In genomic region chr10:43170491-43170890, GRCh38 we compare ENCODE assay signal across 13 cellular contexts. TPM values are rescaled to one million over a fixed set of nuclear protein-coding genes. Genes with fewer than 3 reads are reported as not detected.
DNase-seq lines count a peak whose midpoint lies in the region; ATAC-seq and TF ChIP-seq lines count a peak whose summit lies in the region.
"Had no signal": no experiment of that assay in that cellular context is flagged by ENCODE, and none has a peak within 500 bp of the region (broad histone marks: within the 10 kb centered on the region; RNA-seq: fewer than 3 reads in every experiment).

No MANE protein-coding gene starts in this region.

- H4K5ac ChIP-seq in mesendoderm (ENCODE audit: low read length), result no peak overlapping the region

- peak; percentile 41 for TF ChIP-seq CTCF in C4-2B (conservative IDR thresholded peaks at IDR 0.05)
- no peak for TF ChIP-seq CTCF in HEK293 (tag by site-specific recombination; IDR thresholded peaks at IDR 0.05)
- TF ChIP-seq CTCF in endothelial cell (IDR thresholded peaks at IDR 0.05; ENCODE audit: unreplicated experiment), result no peak

- H3K4ac ChIP-seq in mesendoderm (ENCODE audit: low read depth, low read length), result no peak overlapping the region

- H3K4me2 ChIP-seq in mesendoderm (ENCODE audit: low read length), result no peak overlapping the region

- H3K36me3 ChIP-seq in HEK293 (ENCODE audit: control insufficient read depth in 2 of 2, insufficient read depth in 1 of 2, low read length in 2 of 2), result peaks cover 1 to 16% of the 10 kb centered on the region in 2 experiments
- no peaks in the 10 kb centered on the region for H3K36me3 ChIP-seq in mesendoderm (ENCODE audit: control insufficient read depth, insufficient read depth, low read length)

- no peaks in the 10 kb centered on the region for H3K79me1 ChIP-seq in mesendoderm (ENCODE audit: low read length)

- H3K4me1 Mint-ChIP-seq in central memory CD8-positive, alpha-beta T cell, result peaks cover 46% of the 10 kb centered on the region
- H3K4me1 Mint-ChIP-seq in endothelial cell (ENCODE audit: unreplicated experiment), result no peaks in the 10 kb centered on the region

- H3K4me3 Mint-ChIP-seq in central memory CD8-positive, alpha-beta T cell, result no peak overlapping the region
- H3K4me3 Mint-ChIP-seq in endothelial cell (ENCODE audit: unreplicated experiment), result no peak overlapping the region
- H3K4me3 Mint-ChIP-seq: T-helper 1 cell treated with Interleukin-12 subunit alpha and Interleukin-12 subunit beta and Interleukin-4 antibody, amounts not matched to agents 30 μg/mL and 1 μg/mL, for 36 hours had no signal

- no peak overlapping the region for H4K8ac ChIP-seq in mesendoderm (ENCODE audit: low read depth, low read length)

- intact Hi-C loops in posterior cingulate gyrus (cut with DNase I), result no loop called here

- no peak overlapping the region for H3K9ac ChIP-seq in mesendoderm (ENCODE audit: low read length)

- H2BK15ac ChIP-seq in mesendoderm (replicated peaks; ENCODE audit: low read depth), result no peak overlapping the region

- H3K4me1 ChIP-seq in HEK293 (ENCODE audit: control insufficient read depth, insufficient read depth, low read length) (no peaks in the 10 kb centered on the region), mesendoderm (ENCODE audit: control insufficient read depth, low read depth, low read length) (no peaks in the 10 kb centered on the region)

- no peak overlapping the region for H3K23ac ChIP-seq in mesendoderm (ENCODE audit: low read length)

- no peak overlapping the region for H3K27ac ChIP-seq in C4-2B
- H3K27ac ChIP-seq in HEK293 (ENCODE audit: extremely low read depth, low read depth, low read length), result no peak overlapping the region
- H3K27ac ChIP-seq in mesendoderm (ENCODE audit: low read depth, low read length), result no peak overlapping the region

- CTCF ChIA-PET in HEK293 (lab: Yijun Ruan, JAX), result interaction anchor here (0.5 to 1.2 kb wide), 4 partner anchors 13 to 597 kb away, joined by 3 read pairs; no protein-coding TSS in a partner anchor

- H2BK120ac ChIP-seq in mesendoderm (ENCODE audit: low read depth, low read length), result no peak overlapping the region

- H3K18ac ChIP-seq in mesendoderm (ENCODE audit: low read length), result no peak overlapping the region

- no CpG with 5 or more reads among the region's 2 CpGs for WGBS in mesendoderm (ENCODE audit: extremely low coverage, insufficient coverage, low lambda C conversion rate)

- no peak overlapping the region for H3K56ac ChIP-seq in mesendoderm (ENCODE audit: low read length)

- no peak for DNase-seq in central memory CD8-positive, alpha-beta T cell (ENCODE audit: low spot score in 2 of 2)
- peak; percentile 43 for DNase-seq in mesendoderm
- no peak for DNase-seq in nucleus accumbens (lab: John Stamatoyannopoulos, UW)
- no peak for DNase-seq in endothelial cell (ENCODE audit: low spot score)
- DNase-seq in posterior cingulate gyrus, result no peak
- DNase-seq in HUDEP-2 (lab: John Stamatoyannopoulos, UW; ENCODE audit: unreplicated experiment in 76 of 76), result no peak
- DNase-seq: GF-D8, left cardiac atrium, NCI-H187 treated with DMSO at 0.1 percent for 48 hours had no signal

- peak overlapping the region; percentile 61 for H3K27ac Mint-ChIP-seq in central memory CD8-positive, alpha-beta T cell (ENCODE audit: low read depth)
- H3K27ac Mint-ChIP-seq in endothelial cell (ENCODE audit: unreplicated experiment), result no peak overlapping the region
- H3K27ac Mint-ChIP-seq: progenitor cell of endocrine pancreas; T-helper 1 cell treated with Interleukin-12 subunit alpha and Interleukin-12 subunit beta and Interleukin-4 antibody, amounts not matched to agents 30 μg/mL and 1 μg/mL, for 36 hours had no signal

- no peaks in the 10 kb centered on the region for H3K9me3 Mint-ChIP-seq in central memory CD8-positive, alpha-beta T cell
- H3K9me3 Mint-ChIP-seq in endothelial cell (ENCODE audit: unreplicated experiment), result no peaks in the 10 kb centered on the region
- H3K9me3 Mint-ChIP-seq: T-helper 1 cell treated with Interleukin-12 subunit alpha and Interleukin-12 subunit beta and Interleukin-4 antibody, amounts not matched to agents 30 μg/mL and 1 μg/mL, for 36 hours had no signal

- no peak overlapping the region for H2BK5ac ChIP-seq in mesendoderm (ENCODE audit: low read length)

- POLR2A ChIA-PET in HEK293 (lab: Yijun Ruan, JAX), result no interaction called here

- no peaks in the 10 kb centered on the region for H3K79me2 ChIP-seq in mesendoderm (ENCODE audit: control insufficient read depth, insufficient read depth, low read length)

- H3K27me3 Mint-ChIP-seq in central memory CD8-positive, alpha-beta T cell, result no peaks in the 10 kb centered on the region
- peaks cover 2% of the 10 kb centered on the region for H3K27me3 Mint-ChIP-seq in endothelial cell (ENCODE audit: unreplicated experiment)
- H3K27me3 Mint-ChIP-seq: progenitor cell of endocrine pancreas had no signal

- ATAC-seq in central memory CD8-positive, alpha-beta T cell (replicated peaks; ENCODE audit: extremely low read depth, poor library complexity, severe bottlenecking), result no peak
- ATAC-seq: left cardiac atrium had no signal

- H3K9me3 ChIP-seq in HEK293 (ENCODE audit: control insufficient read depth, insufficient read depth, low read depth, low read length), result no peaks in the 10 kb centered on the region

- H2AK5ac ChIP-seq in mesendoderm (ENCODE audit: low read length), result no peak overlapping the region

- peaks cover 35% of the 10 kb centered on the region for H3K36me3 Mint-ChIP-seq in central memory CD8-positive, alpha-beta T cell (ENCODE audit: insufficient read depth)
- H3K36me3 Mint-ChIP-seq in endothelial cell (ENCODE audit: low read depth, unreplicated experiment), result no peaks in the 10 kb centered on the region

- no peak overlapping the region for H3K4me3 ChIP-seq in HEK293 (ENCODE audit: low read depth, low read length)
- no peak overlapping the region for H3K4me3 ChIP-seq in mesendoderm (ENCODE audit: low read length)

- no peaks in the 10 kb centered on the region for H3K27me3 ChIP-seq in mesendoderm (ENCODE audit: insufficient read depth, low read length, poor library complexity)

TF ChIP-seq in HEK293, 187 proteins besides CTCF, POLR2A, EP300 and RAD21:
- TF ChIP-seq ZFP69B (tag by site-specific recombination; IDR thresholded peaks at IDR 0.05), result no peak
- TF ChIP-seq PRDM1 (tag by site-specific recombination; IDR thresholded peaks at IDR 0.05), result peak; percentile 30; the same call in 1 of the 2 replicates

RNA-seq across cellular contexts. Expression of gene CSGALNACT2, which starts 32.2 kb away (rescaled TPM):
- 6.1 TPM for polyA plus RNA-seq in mesendoderm (2013, experiment 1 of 2)
- 5.9 TPM for polyA plus RNA-seq in mesendoderm (2013, experiment 2 of 2)
- total RNA-seq in endothelial cell (ENCODE audit: unreplicated experiment), result 3.8 TPM
